ENCODE assay signal across 18 cellular contexts in the genomic region with DNA sequence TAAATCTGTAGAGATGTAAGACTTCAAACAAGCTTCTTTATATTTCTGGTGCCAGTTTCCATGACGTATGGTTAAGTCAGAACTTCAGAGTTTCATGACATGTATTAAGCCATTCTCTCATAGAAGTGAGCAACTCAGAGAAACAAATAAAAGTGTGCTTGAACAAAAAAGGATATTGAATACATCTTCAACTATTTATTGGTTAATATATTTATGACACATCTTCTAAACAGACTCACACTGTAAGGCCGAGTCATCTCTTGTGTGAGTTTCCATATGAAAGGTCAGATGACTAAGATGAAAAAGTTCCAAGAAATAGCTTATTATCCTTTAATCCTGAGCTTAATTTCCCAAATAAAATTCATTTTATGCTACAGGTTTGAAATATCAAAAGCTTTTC.
DNase-seq lines count a peak whose midpoint lies in the region; ATAC-seq and TF ChIP-seq lines count a peak whose summit lies in the region.
"Had no signal": no experiment of that assay in that cellular context is flagged by ENCODE, and none has a peak within 500 bp of the region (broad histone marks: within the 10 kb centered on the region; RNA-seq: fewer than 3 reads in every experiment).

No MANE protein-coding gene starts in this region.

- H3K79me2 ChIP-seq in ACC112 (ENCODE audit: control insufficient read depth, insufficient read depth, low read length, unreplicated experiment) (no peaks in the 10 kb centered on the region), GM23338 (replicated peaks; ENCODE audit: insufficient read depth) (no peaks in the 10 kb centered on the region)

- H3K9me3 Mint-ChIP-seq in GM23338, result no peaks in the 10 kb centered on the region
- H3K9me3 Mint-ChIP-seq: activated naive CD4-positive, alpha-beta T cell treated with anti-CD3 and anti-CD28 coated beads, Interleukin-2, amount 10 ng/mL, durations not matched to agents 7 days and 5 days had no signal

- peak overlapping the region; percentile 36 for H3K9ac ChIP-seq in adipocyte (ENCODE audit: low read length)

- DNase-seq in GM23338 (ENCODE audit: low spot score), result no peak
- peak; percentile 13 for DNase-seq in adipocyte (ENCODE audit: low read depth)
- DNase-seq in fibroblast of the aortic adventitia (ENCODE audit: low read depth), result peak; percentile 62
- DNase-seq in BE2C, result no peak
- DNase-seq in SW480 (ENCODE audit: low spot score), result no peak
- DNase-seq in NOMO-1 treated with dmso at 0.1 percent for 144 hours (lab: John Stamatoyannopoulos, UW; ENCODE audit: unreplicated experiment), result no peak
- DNase-seq: activated CD4-positive, alpha-beta T cell treated with anti-CD3 and anti-CD28 coated beads for 36 hours; activated CD8-positive, alpha-beta memory T cell treated with anti-CD3 and anti-CD28 coated beads, Interleukin-2, amount 50 U/mL, for 48 hours; activated naive CD4-positive, alpha-beta T cell treated with anti-CD3 and anti-CD28 coated beads, Interleukin-2, amount 10 ng/mL, durations not matched to agents 7 days and 5 days; Caco-2; NCI-H1417; NCI-H446; SJCRH30; stomach; T-helper 9 cell had no signal

- no peaks in the 10 kb centered on the region for H3K27me3 Mint-ChIP-seq in GM23338 (ENCODE audit: insufficient read depth, low read depth, poor library complexity)
- H3K27me3 Mint-ChIP-seq: activated naive CD4-positive, alpha-beta T cell treated with anti-CD3 and anti-CD28 coated beads, Interleukin-2, amount 10 ng/mL, durations not matched to agents 7 days and 5 days had no signal

- H3K27me3 ChIP-seq in ACC112 (ENCODE audit: insufficient read depth, low read length), result no peaks in the 10 kb centered on the region
- H3K27me3 ChIP-seq in GM23338 (ENCODE audit: insufficient read depth), result no peaks in the 10 kb centered on the region
- no peaks in the 10 kb centered on the region for H3K27me3 ChIP-seq in adipocyte (replicated peaks; ENCODE audit: control insufficient read depth, insufficient read depth, low read length)
- no peaks in the 10 kb centered on the region for H3K27me3 ChIP-seq in BE2C
- H3K27me3 ChIP-seq: SJCRH30, stomach had no signal

- peak overlapping the region; percentile 62 for H3K27ac ChIP-seq in ACC112 (ENCODE audit: low read depth, low read length)
- no peak overlapping the region for H3K27ac ChIP-seq in GM23338 (ENCODE audit: low read depth)
- H3K27ac ChIP-seq: SJCRH30, stomach had no signal

- peaks cover 9% of the 10 kb centered on the region for H3K4me1 ChIP-seq in ACC112 (ENCODE audit: control insufficient read depth, insufficient read depth, low read length, unreplicated experiment)
- H3K4me1 ChIP-seq in GM23338 (ENCODE audit: insufficient read depth), result peaks cover 6% of the 10 kb centered on the region
- H3K4me1 ChIP-seq in adipocyte (ENCODE audit: control insufficient read depth, insufficient read depth, low read length), result peaks cover 37% of the 10 kb centered on the region
- no peaks in the 10 kb centered on the region for H3K4me1 ChIP-seq in BE2C
- H3K4me1 ChIP-seq: Caco-2, SJCRH30, stomach had no signal

- ATAC-seq in GM23338 (no peak), GM21529 (IDR thresholded peaks at IDR 0.05; ENCODE audit: unreplicated experiment) (no peak)
- ATAC-seq: activated CD4-positive, alpha-beta T cell treated with anti-CD3 and anti-CD28 coated beads for 36 hours; GM12878 had no signal

- no peaks in the 10 kb centered on the region for H3K9me2 ChIP-seq in GM23338 (ENCODE audit: insufficient read depth)

- H2AFZ ChIP-seq in ACC112 (ENCODE audit: low read length, unreplicated experiment) (peak overlapping the region; percentile 76), GM23338 (no peak overlapping the region)

- no peaks in the 10 kb centered on the region for H3F3A ChIP-seq in GM23338 (replicated peaks; ENCODE audit: low read depth)

- TF ChIP-seq CTCF in GM23338 (conservative IDR thresholded peaks at IDR 0.05; ENCODE audit: low read depth in 2 of 2), result no peak
- TF ChIP-seq CTCF in fibroblast of the aortic adventitia (IDR thresholded peaks at IDR 0.05; ENCODE audit: insufficient read depth, low read length), result no peak
- no peak for TF ChIP-seq CTCF in BE2C (IDR thresholded peaks at IDR 0.05; ENCODE audit: low read depth, low read length)

- peaks cover 17% of the 10 kb centered on the region for H3K4me1 Mint-ChIP-seq in GM23338
- H3K4me1 Mint-ChIP-seq: activated naive CD4-positive, alpha-beta T cell treated with anti-CD3 and anti-CD28 coated beads, Interleukin-2, amount 10 ng/mL, durations not matched to agents 7 days and 5 days had no signal

- no peaks in the 10 kb centered on the region for H3K9me3 ChIP-seq in adipocyte (ENCODE audit: control insufficient read depth, low read length)
- H3K9me3 ChIP-seq in BE2C, result no peaks in the 10 kb centered on the region
- H3K9me3 ChIP-seq: Caco-2, SJCRH30, stomach had no signal

- no peak overlapping the region for H3K4me3 Mint-ChIP-seq in GM23338
- H3K4me3 Mint-ChIP-seq: activated CD4-positive, alpha-beta T cell treated with anti-CD3 and anti-CD28 coated beads for 36 hours; activated naive CD4-positive, alpha-beta T cell treated with anti-CD3 and anti-CD28 coated beads, Interleukin-2, amount 10 ng/mL, durations not matched to agents 7 days and 5 days had no signal

- H3K27ac Mint-ChIP-seq in GM23338, result peak overlapping the region; percentile 10
- H3K27ac Mint-ChIP-seq: activated CD4-positive, alpha-beta T cell treated with anti-CD3 and anti-CD28 coated beads for 36 hours; activated naive CD4-positive, alpha-beta T cell treated with anti-CD3 and anti-CD28 coated beads, Interleukin-2, amount 10 ng/mL, durations not matched to agents 7 days and 5 days had no signal

- H3K4me2 ChIP-seq in GM23338, result no peak overlapping the region

- H3K36me3 ChIP-seq in ACC112 (ENCODE audit: insufficient read depth, low read length) (no peaks in the 10 kb centered on the region), GM23338 (ENCODE audit: insufficient read depth) (no peaks in the 10 kb centered on the region), adipocyte (ENCODE audit: control insufficient read depth, insufficient read depth, low read length, severe bottlenecking) (no peaks in the 10 kb centered on the region), BE2C (no peaks in the 10 kb centered on the region)
- H3K36me3 ChIP-seq: SJCRH30, stomach had no signal

- H3K4me3 ChIP-seq in ACC112 (ENCODE audit: low read depth, low read length) (peak overlapping the region; percentile 43; the same call in 1 of the 2 replicates), GM23338 (no peak overlapping the region), adipocyte (ENCODE audit: low read length) (no peak overlapping the region), fibroblast of the aortic adventitia (ENCODE audit: low read depth, low read length) (no peak overlapping the region), BE2C (ENCODE audit: low read depth, low read length) (no peak overlapping the region)
- H3K4me3 ChIP-seq: GM12878, SJCRH30, stomach had no signal

- H3K36me3 Mint-ChIP-seq in GM23338 (ENCODE audit: low read depth), result no peaks in the 10 kb centered on the region
- H3K36me3 Mint-ChIP-seq: activated naive CD4-positive, alpha-beta T cell treated with anti-CD3 and anti-CD28 coated beads, Interleukin-2, amount 10 ng/mL, durations not matched to agents 7 days and 5 days had no signal

- H4K20me1 ChIP-seq in GM23338 (replicated peaks; ENCODE audit: insufficient read depth), result no peaks in the 10 kb centered on the region

TF ChIP-seq in GM23338, 12 proteins besides CTCF, POLR2A, EP300 and RAD21 (continues in another document):
- TF ChIP-seq POLR2AphosphoS5 (IDR thresholded peaks at IDR 0.05; ENCODE audit: low read depth), result no peak
- TF ChIP-seq NANOG (IDR thresholded peaks at IDR 0.05; ENCODE audit: borderline replicate concordance), result no peak
- TF ChIP-seq STAT1 (IDR thresholded peaks at IDR 0.05; ENCODE audit: unreplicated experiment), result no peak
- TF ChIP-seq, protein P1, sequence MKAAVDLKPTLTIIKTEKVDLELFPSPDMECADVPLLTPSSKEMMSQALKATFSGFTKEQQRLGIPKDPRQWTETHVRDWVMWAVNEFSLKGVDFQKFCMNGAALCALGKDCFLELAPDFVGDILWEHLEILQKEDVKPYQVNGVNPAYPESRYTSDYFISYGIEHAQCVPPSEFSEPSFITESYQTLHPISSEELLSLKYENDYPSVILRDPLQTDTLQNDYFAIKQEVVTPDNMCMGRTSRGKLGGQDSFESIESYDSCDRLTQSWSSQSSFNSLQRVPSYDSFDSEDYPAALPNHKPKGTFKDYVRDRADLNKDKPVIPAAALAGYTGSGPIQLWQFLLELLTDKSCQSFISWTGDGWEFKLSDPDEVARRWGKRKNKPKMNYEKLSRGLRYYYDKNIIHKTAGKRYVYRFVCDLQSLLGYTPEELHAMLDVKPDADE (IDR thresholded peaks at IDR 0.05), result no peak
- TF ChIP-seq ZNF114 (CRISPR knock-in tag; IDR thresholded peaks at IDR 0.05), result no peak

Comparison
In these comparisons a context has a peak if more than half of its experiments do, and no peak if none do; other contexts are left out.
1. DNase-seq: peak in adipocyte (single experiment) and fibroblast of the aortic adventitia (single experiment); none in GM23338 (single experiment), BE2C (single experiment), SW480 (single experiment) and NOMO-1 treated with dmso at 0.1 percent for 144 hours (single experiment).